Comparison of ENCODE assay signal across 1 cellular context in the genomic region with DNA sequence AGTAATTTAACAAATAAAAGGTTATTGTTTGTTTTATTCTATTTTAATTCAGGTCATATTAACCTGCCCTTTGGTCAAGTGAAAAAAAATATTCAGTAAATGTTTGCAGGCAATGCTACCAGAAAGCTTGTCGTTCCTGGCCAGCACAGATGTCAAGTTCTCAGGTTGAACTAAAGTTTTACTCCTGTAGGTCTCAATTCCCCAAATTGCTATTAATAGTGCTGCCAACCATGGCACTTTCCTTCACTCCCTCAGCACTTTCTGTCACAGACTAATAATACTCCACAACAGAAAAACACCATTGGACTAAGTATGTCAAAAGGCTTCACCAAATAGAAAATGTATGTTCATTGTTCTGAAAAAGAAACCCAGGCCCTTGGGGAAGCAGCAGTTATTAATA.
TF ChIP-seq lines count a peak whose summit lies in the region.

No MANE protein-coding gene starts in this region.

TF ChIP-seq in K562, 482 proteins besides CTCF, POLR2A, EP300 and RAD21 (continued from another document):
- TF ChIP-seq, protein P1, sequence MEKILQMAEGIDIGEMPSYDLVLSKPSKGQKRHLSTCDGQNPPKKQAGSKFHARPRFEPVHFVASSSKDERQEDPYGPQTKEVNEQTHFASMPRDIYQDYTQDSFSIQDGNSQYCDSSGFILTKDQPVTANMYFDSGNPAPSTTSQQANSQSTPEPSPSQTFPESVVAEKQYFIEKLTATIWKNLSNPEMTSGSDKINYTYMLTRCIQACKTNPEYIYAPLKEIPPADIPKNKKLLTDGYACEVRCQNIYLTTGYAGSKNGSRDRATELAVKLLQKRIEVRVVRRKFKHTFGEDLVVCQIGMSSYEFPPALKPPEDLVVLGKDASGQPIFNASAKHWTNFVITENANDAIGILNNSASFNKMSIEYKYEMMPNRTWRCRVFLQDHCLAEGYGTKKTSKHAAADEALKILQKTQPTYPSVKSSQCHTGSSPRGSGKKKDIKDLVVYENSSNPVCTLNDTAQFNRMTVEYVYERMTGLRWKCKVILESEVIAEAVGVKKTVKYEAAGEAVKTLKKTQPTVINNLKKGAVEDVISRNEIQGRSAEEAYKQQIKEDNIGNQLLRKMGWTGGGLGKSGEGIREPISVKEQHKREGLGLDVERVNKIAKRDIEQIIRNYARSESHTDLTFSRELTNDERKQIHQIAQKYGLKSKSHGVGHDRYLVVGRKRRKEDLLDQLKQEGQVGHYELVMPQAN (IDR thresholded peaks at IDR 0.05; ENCODE audit: borderline replicate concordance), result no peak
- TF ChIP-seq ZNF3 (CRISPR knock-in tag; IDR thresholded peaks at IDR 0.05), result no peak
- TF ChIP-seq ZNF707 (CRISPR knock-in tag; conservative IDR thresholded peaks at IDR 0.05), result no peak
- TF ChIP-seq, protein P2, sequence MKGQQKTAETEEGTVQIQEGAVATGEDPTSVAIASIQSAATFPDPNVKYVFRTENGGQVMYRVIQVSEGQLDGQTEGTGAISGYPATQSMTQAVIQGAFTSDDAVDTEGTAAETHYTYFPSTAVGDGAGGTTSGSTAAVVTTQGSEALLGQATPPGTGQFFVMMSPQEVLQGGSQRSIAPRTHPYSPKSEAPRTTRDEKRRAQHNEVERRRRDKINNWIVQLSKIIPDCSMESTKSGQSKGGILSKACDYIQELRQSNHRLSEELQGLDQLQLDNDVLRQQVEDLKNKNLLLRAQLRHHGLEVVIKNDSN (CRISPR knock-in tag; IDR thresholded peaks at IDR 0.05), result no peak
- TF ChIP-seq, protein P3, sequence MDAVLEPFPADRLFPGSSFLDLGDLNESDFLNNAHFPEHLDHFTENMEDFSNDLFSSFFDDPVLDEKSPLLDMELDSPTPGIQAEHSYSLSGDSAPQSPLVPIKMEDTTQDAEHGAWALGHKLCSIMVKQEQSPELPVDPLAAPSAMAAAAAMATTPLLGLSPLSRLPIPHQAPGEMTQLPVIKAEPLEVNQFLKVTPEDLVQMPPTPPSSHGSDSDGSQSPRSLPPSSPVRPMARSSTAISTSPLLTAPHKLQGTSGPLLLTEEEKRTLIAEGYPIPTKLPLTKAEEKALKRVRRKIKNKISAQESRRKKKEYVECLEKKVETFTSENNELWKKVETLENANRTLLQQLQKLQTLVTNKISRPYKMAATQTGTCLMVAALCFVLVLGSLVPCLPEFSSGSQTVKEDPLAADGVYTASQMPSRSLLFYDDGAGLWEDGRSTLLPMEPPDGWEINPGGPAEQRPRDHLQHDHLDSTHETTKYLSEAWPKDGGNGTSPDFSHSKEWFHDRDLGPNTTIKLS (IDR thresholded peaks at IDR 0.05; ENCODE audit: borderline replicate concordance, low read depth), result no peak
- TF ChIP-seq, protein P4, sequence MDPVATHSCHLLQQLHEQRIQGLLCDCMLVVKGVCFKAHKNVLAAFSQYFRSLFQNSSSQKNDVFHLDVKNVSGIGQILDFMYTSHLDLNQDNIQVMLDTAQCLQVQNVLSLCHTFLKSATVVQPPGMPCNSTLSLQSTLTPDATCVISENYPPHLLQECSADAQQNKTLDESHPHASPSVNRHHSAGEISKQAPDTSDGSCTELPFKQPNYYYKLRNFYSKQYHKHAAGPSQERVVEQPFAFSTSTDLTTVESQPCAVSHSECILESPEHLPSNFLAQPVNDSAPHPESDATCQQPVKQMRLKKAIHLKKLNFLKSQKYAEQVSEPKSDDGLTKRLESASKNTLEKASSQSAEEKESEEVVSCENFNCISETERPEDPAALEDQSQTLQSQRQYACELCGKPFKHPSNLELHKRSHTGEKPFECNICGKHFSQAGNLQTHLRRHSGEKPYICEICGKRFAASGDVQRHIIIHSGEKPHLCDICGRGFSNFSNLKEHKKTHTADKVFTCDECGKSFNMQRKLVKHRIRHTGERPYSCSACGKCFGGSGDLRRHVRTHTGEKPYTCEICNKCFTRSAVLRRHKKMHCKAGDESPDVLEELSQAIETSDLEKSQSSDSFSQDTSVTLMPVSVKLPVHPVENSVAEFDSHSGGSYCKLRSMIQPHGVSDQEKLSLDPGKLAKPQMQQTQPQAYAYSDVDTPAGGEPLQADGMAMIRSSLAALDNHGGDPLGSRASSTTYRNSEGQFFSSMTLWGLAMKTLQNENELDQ (CRISPR knock-in tag; IDR thresholded peaks at IDR 0.05; ENCODE audit: borderline replicate concordance), result no peak
- no peak for TF ChIP-seq DMBX1 (CRISPR knock-in tag; IDR thresholded peaks at IDR 0.05; ENCODE audit: borderline replicate concordance)
- no peak for TF ChIP-seq MAFG (tag; conservative IDR thresholded peaks at IDR 0.05)
- no peak for TF ChIP-seq BDP1 (IDR thresholded peaks at IDR 0.05; ENCODE audit: insufficient read depth, insufficient read length)
- TF ChIP-seq, protein P5, sequence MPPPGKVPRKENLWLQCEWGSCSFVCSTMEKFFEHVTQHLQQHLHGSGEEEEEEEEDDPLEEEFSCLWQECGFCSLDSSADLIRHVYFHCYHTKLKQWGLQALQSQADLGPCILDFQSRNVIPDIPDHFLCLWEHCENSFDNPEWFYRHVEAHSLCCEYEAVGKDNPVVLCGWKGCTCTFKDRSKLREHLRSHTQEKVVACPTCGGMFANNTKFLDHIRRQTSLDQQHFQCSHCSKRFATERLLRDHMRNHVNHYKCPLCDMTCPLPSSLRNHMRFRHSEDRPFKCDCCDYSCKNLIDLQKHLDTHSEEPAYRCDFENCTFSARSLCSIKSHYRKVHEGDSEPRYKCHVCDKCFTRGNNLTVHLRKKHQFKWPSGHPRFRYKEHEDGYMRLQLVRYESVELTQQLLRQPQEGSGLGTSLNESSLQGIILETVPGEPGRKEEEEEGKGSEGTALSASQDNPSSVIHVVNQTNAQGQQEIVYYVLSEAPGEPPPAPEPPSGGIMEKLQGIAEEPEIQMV (tag; conservative IDR thresholded peaks at IDR 0.05; ENCODE audit: low read depth), result no peak
- TF ChIP-seq MAFK (IDR thresholded peaks at IDR 0.05; ENCODE audit: low read length), result no peak
- TF ChIP-seq GTF2A2 (tag; IDR thresholded peaks at IDR 0.05), result no peak
